22 cellular contexts compared by ENCODE assay signal in genomic region chr14:102285106-102285505, GRCh38. TPM values are rescaled to one million over a fixed set of nuclear protein-coding genes. Genes with fewer than 3 reads are reported as not detected.
DNase-seq lines count a peak whose midpoint lies in the region; ATAC-seq, FAIRE-seq and TF ChIP-seq lines count a peak whose summit lies in the region.
"Had no signal": no experiment of that assay in that cellular context is flagged by ENCODE, and none has a peak within 500 bp of the region (broad histone marks: within the 10 kb centered on the region; RNA-seq: fewer than 3 reads in every experiment).

No MANE protein-coding gene starts in this region.

- no peaks in the 10 kb centered on the region for H3K36me3 ChIP-seq in Panc1 (ENCODE audit: control insufficient read depth, insufficient read depth, low read length)
- H3K36me3 ChIP-seq in endodermal cell (ENCODE audit: control insufficient read depth, insufficient read depth, low read length) = peaks cover 4% of the 10 kb centered on the region

- peaks cover 6% of the 10 kb centered on the region for H3K9me3 Mint-ChIP-seq in endodermal cell

- no peak for TF ChIP-seq POLR2A in A549 (IDR thresholded peaks at IDR 0.05; ENCODE audit: low read length)

- POLR2A ChIA-PET in A549 (lab: Yijun Ruan, JAX) (no interaction called here), Panc1 (lab: Charles Lee) (no interaction called here)

- H3K27ac ChIP-seq in A549 (peak overlapping the region; percentile 10 to 74; a peak in 1 of 6 replicates), Panc1 (ENCODE audit: low read length) (no peak overlapping the region), endodermal cell (ENCODE audit: low read depth, low read length) (no peak overlapping the region)

- H3K4me2 ChIP-seq in A549 = no peak overlapping the region
- H3K4me2 ChIP-seq: GM23338 had no signal

- TF ChIP-seq RAD21 in A549 (conservative IDR thresholded peaks at IDR 0.05 in 1 of 2, IDR thresholded peaks at IDR 0.05 in 1 of 2) = no peak

- H3K9ac ChIP-seq in endodermal cell (ENCODE audit: extremely low read depth, low read length, poor library complexity, severe bottlenecking) = no peak overlapping the region

- H3K36me3 Mint-ChIP-seq in endodermal cell (ENCODE audit: low read depth) = peaks cover 13% of the 10 kb centered on the region

- no peaks in the 10 kb centered on the region for H3K9me3 ChIP-seq in A549
- no peaks in the 10 kb centered on the region for H3K9me3 ChIP-seq in Panc1 (ENCODE audit: control insufficient read depth, insufficient read depth, low read depth, low read length)
- no peaks in the 10 kb centered on the region for H3K9me3 ChIP-seq in endodermal cell (ENCODE audit: control insufficient read depth, low read length)

- no peak for FAIRE-seq in A549 (lab: Jason Lieb, UNC)
- FAIRE-seq: D721Med, GM12892 had no signal

- CTCF ChIA-PET in A549 (lab: Yijun Ruan, JAX) = interaction anchor here (0.6 to 1.5 kb wide), 4 partner anchors 20 to 164 kb away, joined by 3 to 7 read pairs (median 3); no protein-coding TSS in a partner anchor
- CTCF ChIA-PET in Panc1 (lab: Charles Lee) = no interaction called here

- WGBS in A549 (ENCODE audit: missing lambda C conversion rate) = 84% methylated on average over 2 of the region's 2 CpGs
- 92 to 100% methylated on average over 2 of the region's 2 CpGs for WGBS in endodermal cell (ENCODE audit: insufficient coverage in 1 of 2, insufficient read length in 1 of 2), 2 experiments

- DNase-seq in A549 (ENCODE audit: low read depth in 1 of 2, low spot score in 1 of 2) = no peak
- no peak for DNase-seq in Panc1 (ENCODE audit: low read depth, low spot score)
- DNase-seq in endodermal cell = no peak
- DNase-seq in AG08395 (ENCODE audit: low spot score) = no peak
- DNase-seq in NCI-H2171 (lab: John Stamatoyannopoulos, UW) = no peak
- DNase-seq: 8988T, EL, NCI-H1105 treated with DMSO at 0.1 percent for 48 hours, NCI-H2081 treated with DMSO at 0.1 percent for 48 hours, NCI-H446, NCI-H526, OCI-M1, Right ventricle myocardium superior, SW 1271, T-helper 17 cell had no signal

- no peak overlapping the region for H3K4me3 ChIP-seq in A549
- H3K4me3 ChIP-seq in GM12875 (ENCODE audit: low read depth, low read length) = no peak overlapping the region
- H3K4me3 ChIP-seq in Panc1 (ENCODE audit: low read depth in 2 of 2, low read length in 2 of 2) = no peak overlapping the region
- no peak overlapping the region for H3K4me3 ChIP-seq in endodermal cell (ENCODE audit: low read length)
- H3K4me3 ChIP-seq: GM23338 had no signal

- no peaks in the 10 kb centered on the region for H3K27me3 ChIP-seq in Panc1 (ENCODE audit: control insufficient read depth, insufficient read depth, low read length)
- no peaks in the 10 kb centered on the region for H3K27me3 ChIP-seq in endodermal cell (ENCODE audit: control insufficient read depth, insufficient read depth, low read length, poor library complexity, severe bottlenecking)

- ATAC-seq in A549 (peak in 1 of 2 experiments; percentile 37; a peak in 1 of 6 replicates), Panc1 (0 out of 2 replicates have a peak, but pooled peaks have one; percentile 61), HG03025 (IDR thresholded peaks at IDR 0.05; ENCODE audit: low FRiP score, unreplicated experiment) (no peak), GM19035 (IDR thresholded peaks at IDR 0.05; ENCODE audit: unreplicated experiment) (no peak)
- ATAC-seq: GM23338, T-helper 17 cell had no signal

- H3K4me3 Mint-ChIP-seq in endodermal cell = no peak overlapping the region
- H3K4me3 Mint-ChIP-seq: B cell, GM23338 had no signal

- H3K27me3 Mint-ChIP-seq in endodermal cell (ENCODE audit: insufficient read depth) = no peaks in the 10 kb centered on the region
- H3K27me3 Mint-ChIP-seq: B cell, T-helper 17 cell had no signal

- BruUV-seq in Panc1 (replicated peaks; lab: Mats Ljungman, UMichigan) = no TSS peak

- no peaks in the 10 kb centered on the region for H3K4me1 Mint-ChIP-seq in endodermal cell
- H3K4me1 Mint-ChIP-seq: B cell, GM23338, T-helper 17 cell had no signal

- TF ChIP-seq CTCF in A549 (IDR thresholded peaks at IDR 0.05) = no peak
- TF ChIP-seq CTCF in GM12875 (IDR thresholded peaks at IDR 0.05; ENCODE audit: borderline replicate concordance, insufficient read depth, low read depth, low read length) = peak; percentile 12; the same call in 1 of the 2 replicates
- no peak for TF ChIP-seq CTCF in Panc1 (IDR thresholded peaks at IDR 0.05)
- peak; percentile 30 for TF ChIP-seq CTCF in endodermal cell (conservative IDR thresholded peaks at IDR 0.05)

- TF ChIP-seq EP300 in A549 (IDR thresholded peaks at IDR 0.05) = no peak

- H3K4me1 ChIP-seq in A549 (peaks cover 32% of the 10 kb centered on the region), Panc1 (ENCODE audit: control insufficient read depth, insufficient read depth, low read length) (peaks cover 6% of the 10 kb centered on the region; the same call in 1 of the 2 replicates), endodermal cell (ENCODE audit: control insufficient read depth, insufficient read depth, low read length) (no peaks in the 10 kb centered on the region)

- intact Hi-C loops in Panc1 (cut with micrococcal nuclease; ENCODE audit: unreplicated experiment) = no loop called here

- no peak overlapping the region for H3K27ac Mint-ChIP-seq in endodermal cell
- H3K27ac Mint-ChIP-seq: B cell, GM23338 had no signal

- in situ Hi-C loops in Panc1 (cut with HindIII; ENCODE audit: low pct_unique_long_range_greater_than_20kb, low sequenced_read_pairs) = no loop called here

TF ChIP-seq in A549, 52 proteins besides CTCF, POLR2A, EP300 and RAD21:
- TF ChIP-seq CBX2 (IDR thresholded peaks at IDR 0.05; ENCODE audit: borderline replicate concordance, low read depth) = no peak
- TF ChIP-seq MAZ (IDR thresholded peaks at IDR 0.05; ENCODE audit: borderline replicate concordance, low read depth, low read length) = no peak
- TF ChIP-seq ESRRA (IDR thresholded peaks at IDR 0.05; ENCODE audit: borderline replicate concordance, low read length) = no peak
- no peak for TF ChIP-seq HOXB5 (CRISPR knock-in tag; IDR thresholded peaks at IDR 0.05)
- no peak for TF ChIP-seq ELK1 (IDR thresholded peaks at IDR 0.05; ENCODE audit: low read depth, low read length)
- no peak for TF ChIP-seq CHD4 (IDR thresholded peaks at IDR 0.05; ENCODE audit: borderline replicate concordance)
- no peak for TF ChIP-seq CEBPB (IDR thresholded peaks at IDR 0.05)
- no peak for TF ChIP-seq ZSCAN20 (CRISPR knock-in tag; IDR thresholded peaks at IDR 0.05)

RNA-seq across cellular contexts. Expression of gene MOK, which starts 19.9 kb away (rescaled TPM):
- 10.4 and 12.6 TPM in 2 replicates for polyA plus RNA-seq in A549 (2011; rRNA removed)
- 21.3 and 23.1 TPM in 2 replicates for polyA plus RNA-seq in A549 (2012; cell fraction: cytosol; rRNA removed)
- 93.2 and 98.3 TPM in 2 replicates for polyA plus RNA-seq in A549 (2012; cell fraction: nucleus; rRNA removed)
- 18.5 to 25.1 TPM (median 19.3 TPM) in 3 replicates for polyA plus RNA-seq in A549 (2017; fragmentation: RNase III; extraction: RNeasy Plus Mini Kit Qiagen cat#74134 plus additional on column Dnase treatment)
- 8.8 and 11.1 TPM in 2 replicates for polyA minus RNA-seq in A549 (2011; rRNA and poly(A)+ RNA removed)
- 9.8 TPM for total RNA-seq in Panc1 (2021; ENCODE audit: unreplicated experiment)
- 6.9 TPM for polyA plus RNA-seq in Panc1 (2012; ENCODE audit: insufficient read length)
- total RNA-seq in endodermal cell = 100 to 1,000 TPM in 1 of 2 donors, 10 to 100 TPM in 1; 60.3 to 102 TPM
- polyA plus RNA-seq in endodermal cell (2013, experiment 1 of 2) = 15.4 TPM
- 17.6 TPM for polyA plus RNA-seq in endodermal cell (2013, experiment 2 of 2)

RNA-seq across cellular contexts. Expression of gene ZNF839, which starts 34.4 kb away (rescaled TPM):
- 8.5 and 10.8 TPM in 2 replicates for polyA plus RNA-seq in A549 (2011; rRNA removed)
- polyA plus RNA-seq in A549 (2012; cell fraction: cytosol; rRNA removed) = 8.6 and 8.8 TPM in 2 replicates
- 30.0 and 37.7 TPM in 2 replicates for polyA plus RNA-seq in A549 (2012; cell fraction: nucleus; rRNA removed)
- polyA plus RNA-seq in A549 (2017; fragmentation: RNase III; extraction: RNeasy Plus Mini Kit Qiagen cat#74134 plus additional on column Dnase treatment) = 6.0 to 7.9 TPM (median 7.2 TPM) in 3 replicates
- polyA minus RNA-seq in A549 (2011; rRNA and poly(A)+ RNA removed) = 6.5 and 7.9 TPM in 2 replicates
- 10.8 TPM for total RNA-seq in Panc1 (2021; ENCODE audit: unreplicated experiment)
- polyA plus RNA-seq in Panc1 (2012; ENCODE audit: insufficient read length) = 7.2 TPM
- total RNA-seq in endodermal cell = 10 to 100 TPM; 16.5 to 19.1 TPM
- polyA plus RNA-seq in endodermal cell (2013, experiment 1 of 2) = 12.7 TPM
- polyA plus RNA-seq in endodermal cell (2013, experiment 2 of 2) = 12.5 TPM

Comparison
In these comparisons a context has a peak if more than half of its experiments do, and no peak if none do; other contexts are left out.
1. H3K27ac ChIP-seq: peak in A549 (2 of 2); none in Panc1 (single experiment) and endodermal cell (single experiment).
2. CTCF ChIP-seq: peak in GM12875 (single experiment) and endodermal cell (single experiment); none in A549 (single experiment) and Panc1 (single experiment).